1 cellular context compared by ENCODE assay signal in genomic region chr6:56155634-56156141, GRCh38.
TF ChIP-seq lines count a peak whose summit lies in the region.

No MANE protein-coding gene starts in this region.

TF ChIP-seq in HepG2, 621 proteins besides CTCF, POLR2A, EP300 and RAD21:
- TF ChIP-seq YY1 (IDR thresholded peaks at IDR 0.05; ENCODE audit: insufficient read depth, insufficient replicate concordance, low read depth, low read length) (no peak), ZHX1 (CRISPR knock-in tag; IDR thresholded peaks at IDR 0.05; ENCODE audit: low read depth) (no peak), KDM5A (IDR thresholded peaks at IDR 0.05; ENCODE audit: borderline replicate concordance, low read length) (no peak), ARNT2 (CRISPR knock-in tag; IDR thresholded peaks at IDR 0.05; ENCODE audit: low read depth) (no peak), FOSL2 (CRISPR knock-in tag; IDR thresholded peaks at IDR 0.05) (0 out of 2 replicates have a peak, but pooled peaks have one; percentile 21), TSC22D2 (CRISPR knock-in tag; IDR thresholded peaks at IDR 0.05; ENCODE audit: borderline replicate concordance) (no peak), RARA (CRISPR knock-in tag; IDR thresholded peaks at IDR 0.05) (peak; percentile 37; the same call in 1 of the 2 replicates), FOXA1 (IDR thresholded peaks at IDR 0.05) (no peak), FOXA1 (CRISPR knock-in tag; IDR thresholded peaks at IDR 0.05) (0 out of 2 replicates have a peak, but pooled peaks have one; percentile 17), SOX5 (CRISPR knock-in tag; IDR thresholded peaks at IDR 0.05; ENCODE audit: borderline replicate concordance) (0 out of 2 replicates have a peak, but pooled peaks have one; percentile 15), FOXP4 (CRISPR knock-in tag; IDR thresholded peaks at IDR 0.05) (peak; percentile 31; the same call in 1 of the 2 replicates), MAFK (conservative IDR thresholded peaks at IDR 0.05 in 1 of 2, IDR thresholded peaks at IDR 0.05 in 1 of 2; ENCODE audit: low read length in 2 of 2) (no peak), FOXA3 (CRISPR knock-in tag; IDR thresholded peaks at IDR 0.05) (peak; percentile 76), ISL2 (CRISPR knock-in tag; IDR thresholded peaks at IDR 0.05) (0 out of 2 replicates have a peak, but pooled peaks have one; percentile 23), GATAD2A (CRISPR knock-in tag; IDR thresholded peaks at IDR 0.05) (0 out of 2 replicates have a peak, but pooled peaks have one; percentile 15), FOXP1 (IDR thresholded peaks at IDR 0.05) (no peak), FOXP1 (CRISPR knock-in tag; IDR thresholded peaks at IDR 0.05) (peak; percentile 65)
TF ChIP-seq in HepG2: peak in this region for 9.
